15 cellular contexts compared by ENCODE assay signal in the genomic region with DNA sequence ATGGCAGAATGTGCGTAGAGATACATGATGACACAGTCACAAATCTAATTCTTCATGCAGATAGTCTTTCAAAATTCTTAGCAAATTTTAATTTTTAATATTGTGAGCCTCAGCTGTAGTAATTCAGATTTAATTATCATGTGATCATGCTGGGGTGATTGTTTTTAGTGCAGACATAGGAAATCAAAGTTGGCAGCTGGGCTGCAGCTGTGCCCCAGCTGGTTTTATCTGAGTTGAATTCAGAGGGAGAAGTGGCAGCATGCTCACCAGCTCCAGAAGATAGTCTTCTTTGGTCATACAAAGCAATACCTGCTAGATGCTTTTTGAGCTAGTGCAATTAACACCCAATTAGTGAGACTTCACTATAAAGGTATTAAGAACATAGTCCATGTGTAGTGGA.
A peak's percentile ranks its signal among the peaks of the same experiment; 100 is the strongest.
DNase-seq lines count a peak whose midpoint lies in the region; ATAC-seq and TF ChIP-seq lines count a peak whose summit lies in the region.
"Had no signal": no experiment of that assay in that cellular context is flagged by ENCODE, and none has a peak within 500 bp of the region (broad histone marks: within the 10 kb centered on the region; RNA-seq: fewer than 3 reads in every experiment).

No MANE protein-coding gene starts in this region.

- peaks cover 2% of the 10 kb centered on the region for H3K9me3 Mint-ChIP-seq in nephron
- H3K9me3 Mint-ChIP-seq in activated naive CD4-positive, alpha-beta T cell treated with anti-CD3 and anti-CD28 coated beads, Interleukin-2, amount 50 U/mL, for 72 hours = no peaks in the 10 kb centered on the region
- H3K9me3 Mint-ChIP-seq: CD14-positive monocyte, T-cell had no signal

- ATAC-seq in activated naive CD4-positive, alpha-beta T cell treated with anti-CD3 and anti-CD28 coated beads, Interleukin-2, amount 50 U/mL, for 72 hours = no peak
- ATAC-seq: T-cell had no signal

- peaks cover 49% of the 10 kb centered on the region for H3K4me1 Mint-ChIP-seq in nephron

- no peaks in the 10 kb centered on the region for H3K9me2 ChIP-seq in GM23248 (ENCODE audit: insufficient read depth)

- in situ Hi-C loops in GM23248 (cut with MboI) = no loop called here

- DNase-seq in DMS 273 (lab: John Stamatoyannopoulos, UW; ENCODE audit: unreplicated experiment) (peak; percentile 56), DMS 273 treated with DMSO at 0.1 percent for 48 hours (lab: John Stamatoyannopoulos, UW) (no peak), SK-N-MC (ENCODE audit: low read depth, low spot score) (no peak), GM23248 (no peak), NOMO-1 treated with DMSO at 0.1 percent for 48 hours (lab: John Stamatoyannopoulos, UW; ENCODE audit: unreplicated experiment) (no peak)
- no peak for DNase-seq in activated naive CD4-positive, alpha-beta T cell treated with anti-CD3 and anti-CD28 coated beads, Interleukin-2, amount 50 U/mL, for 72 hours (ENCODE audit: low spot score in 2 of 2)
- DNase-seq: NCI-H187 treated with DMSO at 0.1 percent for 48 hours, OCI-M1, SHP77, T-cell had no signal

- peaks cover 20% of the 10 kb centered on the region for H3F3A ChIP-seq in GM23248 (ENCODE audit: insufficient read depth)

- no peaks in the 10 kb centered on the region for H3K79me2 ChIP-seq in KMS-11 (ENCODE audit: insufficient read depth, low read depth)
- H3K79me2 ChIP-seq in GM23248 (ENCODE audit: insufficient read depth) = no peaks in the 10 kb centered on the region

- peak overlapping the region; percentile 88 to 94 (median 92) for H3K27ac Mint-ChIP-seq in nephron
- no peak overlapping the region for H3K27ac Mint-ChIP-seq in activated naive CD4-positive, alpha-beta T cell treated with anti-CD3 and anti-CD28 coated beads, Interleukin-2, amount 50 U/mL, for 72 hours
- H3K27ac Mint-ChIP-seq: CD14-positive monocyte had no signal

- peak overlapping the region; percentile 53; the same call in 1 of the 2 replicates for H3K27ac ChIP-seq in KMS-11
- H3K27ac ChIP-seq in SK-N-MC = peak overlapping the region; percentile 96
- no peak overlapping the region for H3K27ac ChIP-seq in GM23248
- H3K27ac ChIP-seq: 22Rv1 had no signal

- H4K20me1 ChIP-seq in KMS-11 (ENCODE audit: insufficient read depth) (no peaks in the 10 kb centered on the region), GM23248 (ENCODE audit: insufficient read depth) (no peaks in the 10 kb centered on the region)

- H3K36me3 Mint-ChIP-seq in nephron (ENCODE audit: low read depth) = no peaks in the 10 kb centered on the region
- H3K36me3 Mint-ChIP-seq in activated naive CD4-positive, alpha-beta T cell treated with anti-CD3 and anti-CD28 coated beads, Interleukin-2, amount 50 U/mL, for 72 hours = no peaks in the 10 kb centered on the region
- H3K36me3 Mint-ChIP-seq: CD14-positive monocyte, T-cell had no signal

- TF ChIP-seq CTCF in KMS-11 (conservative IDR thresholded peaks at IDR 0.05; ENCODE audit: low read depth, low read length) (no peak), nephron (IDR thresholded peaks at IDR 0.05; ENCODE audit: unreplicated experiment in 3 of 3) (no peak)

- H3K9ac ChIP-seq in KMS-11 (no peak overlapping the region), SK-N-MC (ENCODE audit: insufficient read length) (no peak overlapping the region), GM23248 (no peak overlapping the region)

- WGBS in GM23248 (ENCODE audit: low coverage in 1 of 2, low lambda C conversion rate in 2 of 2, missing lambda C conversion rate in 2 of 2), 2 experiments = 82 to 96% methylated on average over 1 of the region's 1 CpG

- no peak overlapping the region for H3K4me3 ChIP-seq in KMS-11 (IDR thresholded peaks at IDR 0.05; ENCODE audit: insufficient read depth, low read depth, low read length)
- H3K4me3 ChIP-seq in SK-N-MC = peak overlapping the region; percentile 51
- H3K4me3 ChIP-seq in GM23248 = no peak overlapping the region
- H3K4me3 ChIP-seq: HAP-1 had no signal

- H3K4me2 ChIP-seq in KMS-11 = peak overlapping the region; percentile 65
- no peak overlapping the region for H3K4me2 ChIP-seq in GM23248 (ENCODE audit: unreplicated experiment)

- H3K27me3 ChIP-seq in KMS-11 (ENCODE audit: insufficient read depth, low read depth) (no peaks in the 10 kb centered on the region), GM23248 (replicated peaks; ENCODE audit: insufficient read depth) (no peaks in the 10 kb centered on the region)

- H3K9me3 ChIP-seq in SK-N-MC (ENCODE audit: low read depth, low read length) (no peaks in the 10 kb centered on the region), GM23248 (ENCODE audit: low read depth) (no peaks in the 10 kb centered on the region)
- H3K9me3 ChIP-seq: HAP-1 had no signal

- no peak overlapping the region for H3K4me3 Mint-ChIP-seq in nephron
- H3K4me3 Mint-ChIP-seq: CD14-positive monocyte, T-cell had no signal

- no peaks in the 10 kb centered on the region for H3K27me3 Mint-ChIP-seq in nephron (ENCODE audit: low read depth)
- H3K27me3 Mint-ChIP-seq: T-cell had no signal

- peaks cover 36% of the 10 kb centered on the region for H3K4me1 ChIP-seq in KMS-11 (ENCODE audit: low read depth, poor library complexity, severe bottlenecking)
- H3K4me1 ChIP-seq in GM23248 (ENCODE audit: insufficient read depth) = peaks cover 16% of the 10 kb centered on the region
- H3K4me1 ChIP-seq: HAP-1 had no signal

- no peaks in the 10 kb centered on the region for H3K36me3 ChIP-seq in KMS-11 (ENCODE audit: insufficient read depth)
- no peaks in the 10 kb centered on the region for H3K36me3 ChIP-seq in SK-N-MC (ENCODE audit: insufficient read depth, low read length)
- H3K36me3 ChIP-seq in GM23248 (ENCODE audit: low read depth) = no peaks in the 10 kb centered on the region
- H3K36me3 ChIP-seq: HAP-1 had no signal

- H2AFZ ChIP-seq in KMS-11 (ENCODE audit: low read depth) (no peak overlapping the region), GM23248 (no peak overlapping the region)

Comparison
In these comparisons a context has a peak if more than half of its experiments do, and no peak if none do; other contexts are left out.
1. H3K27ac Mint-ChIP-seq: peak in nephron (3 of 3); none in activated naive CD4-positive, alpha-beta T cell treated with anti-CD3 and anti-CD28 coated beads, Interleukin-2, amount 50 U/mL, for 72 hours (0 of 2).